ENCODE assay signal across 13 cellular contexts in genomic region chr21:46250146-46250725, GRCh38. TPM values are rescaled to one million over a fixed set of nuclear protein-coding genes. Genes with fewer than 3 reads are reported as not detected.
DNase-seq lines count a peak whose midpoint lies in the region; ATAC-seq and TF ChIP-seq lines count a peak whose summit lies in the region.
"Had no signal": no experiment of that assay in that cellular context is flagged by ENCODE, and none has a peak within 500 bp of the region (broad histone marks: within the 10 kb centered on the region; RNA-seq: fewer than 3 reads in every experiment).

No MANE protein-coding gene starts in this region.

- DNase-seq in activated T-cell treated with anti-CD3 and anti-CD28 coated beads, Interleukin-2, amount 50 U/mL, for 72 hours, result no peak
- no peak for DNase-seq in activated T-cell treated with anti-CD3 and anti-CD28 coated beads, Interleukin-2, amount 50 U/mL, for 1 hour
- peak; percentile 43 for DNase-seq in Jurkat, Clone E6-1 (ENCODE audit: low read depth, low spot score)
- DNase-seq in natural killer cell (no peak), kidney tubule cell (ENCODE audit: low spot score) (no peak), NCI-H524 (lab: John Stamatoyannopoulos, UW) (no peak)
- DNase-seq: activated effector memory CD4-positive, alpha-beta T cell treated with Interleukin-2 at 50 U/mL for 16 hours; DMS79; NCI-H146; stimulated activated naive CD4-positive, alpha-beta T cell had no signal

- peaks cover 0 to 1% of the 10 kb centered on the region in 2 donors for H3K9me3 Mint-ChIP-seq in activated T-cell treated with anti-CD3 and anti-CD28 coated beads, Interleukin-2, amount 50 U/mL, for 72 hours
- H3K9me3 Mint-ChIP-seq in activated T-helper 17 cell treated with anti-CD3 and anti-CD28 coated beads, Interleukin-2, amount 50 U/mL, for 72 hours, result no peaks in the 10 kb centered on the region
- no peaks in the 10 kb centered on the region for H3K9me3 Mint-ChIP-seq in natural killer cell

- H3K4me3 Mint-ChIP-seq in activated T-cell treated with anti-CD3 and anti-CD28 coated beads, Interleukin-2, amount 50 U/mL, for 72 hours, result no peak overlapping the region
- no peak overlapping the region for H3K4me3 Mint-ChIP-seq in activated T-helper 17 cell treated with anti-CD3 and anti-CD28 coated beads, Interleukin-2, amount 50 U/mL, for 72 hours
- no peak overlapping the region for H3K4me3 Mint-ChIP-seq in natural killer cell

- peaks cover 18 to 52% of the 10 kb centered on the region in 2 donors for H3K36me3 Mint-ChIP-seq in activated T-cell treated with anti-CD3 and anti-CD28 coated beads, Interleukin-2, amount 50 U/mL, for 72 hours (ENCODE audit: insufficient read depth in 2 of 2)
- peaks cover 94% of the 10 kb centered on the region for H3K36me3 Mint-ChIP-seq in activated T-helper 17 cell treated with anti-CD3 and anti-CD28 coated beads, Interleukin-2, amount 50 U/mL, for 72 hours (ENCODE audit: low read depth)
- H3K36me3 Mint-ChIP-seq in natural killer cell, result peaks cover 29% of the 10 kb centered on the region

- no peak for TF ChIP-seq CTCF in natural killer cell (IDR thresholded peaks at IDR 0.05)

- no peak overlapping the region for H3K4me3 ChIP-seq in Jurkat, Clone E6-1 (ENCODE audit: low read length)
- H3K4me3 ChIP-seq: prostate gland had no signal

- no peaks in the 10 kb centered on the region for H3K27me3 Mint-ChIP-seq in activated T-cell treated with anti-CD3 and anti-CD28 coated beads, Interleukin-2, amount 50 U/mL, for 72 hours (ENCODE audit: low read depth)
- H3K27me3 Mint-ChIP-seq in activated T-helper 17 cell treated with anti-CD3 and anti-CD28 coated beads, Interleukin-2, amount 50 U/mL, for 72 hours, result no peaks in the 10 kb centered on the region
- H3K27me3 Mint-ChIP-seq in natural killer cell (ENCODE audit: low read depth in 2 of 2), result no peaks in the 10 kb centered on the region

- peaks cover 39% of the 10 kb centered on the region for H3K4me1 Mint-ChIP-seq in activated T-cell treated with anti-CD3 and anti-CD28 coated beads, Interleukin-2, amount 50 U/mL, for 72 hours (ENCODE audit: low read depth)
- H3K4me1 Mint-ChIP-seq in activated T-helper 17 cell treated with anti-CD3 and anti-CD28 coated beads, Interleukin-2, amount 50 U/mL, for 72 hours, result peaks cover 19% of the 10 kb centered on the region
- peaks cover 41 to 47% of the 10 kb centered on the region in 2 donors for H3K4me1 Mint-ChIP-seq in natural killer cell

- no peak for ATAC-seq in activated T-cell treated with anti-CD3 and anti-CD28 coated beads, Interleukin-2, amount 50 U/mL, for 72 hours (replicated peaks in 1 of 2)
- no peak for ATAC-seq in activated T-helper 17 cell treated with anti-CD3 and anti-CD28 coated beads, Interleukin-2, amount 50 U/mL, for 72 hours (replicated peaks)
- ATAC-seq in natural killer cell, result no peak
- no peak for ATAC-seq in activated CD4-positive, CD25-positive, alpha-beta regulatory T cell treated with anti-CD3 and anti-CD28 coated beads, Interleukin-2, amount 50 U/mL, for 24 hours

- H3K27ac Mint-ChIP-seq in activated T-cell treated with anti-CD3 and anti-CD28 coated beads, Interleukin-2, amount 50 U/mL, for 72 hours, result peak overlapping the region; percentile 45
- H3K27ac Mint-ChIP-seq in activated T-helper 17 cell treated with anti-CD3 and anti-CD28 coated beads, Interleukin-2, amount 50 U/mL, for 72 hours, result peak overlapping the region; percentile 68
- peak overlapping the region; percentile 47 to 97 for H3K27ac Mint-ChIP-seq in natural killer cell

- intact Hi-C loops in natural killer cell (cut with micrococcal nuclease), result no loop called here

RNA-seq across cellular contexts. Expression of gene LSS, which starts 21.7 kb away (rescaled TPM):
- 10 to 100 TPM; 18.9 to 22.4 TPM for total RNA-seq in activated T-cell treated with anti-CD3 and anti-CD28 coated beads, Interleukin-2, amount 50 U/mL, for 72 hours
- 70.2 TPM for polyA plus RNA-seq in Jurkat, Clone E6-1 (2012; ENCODE audit: insufficient read depth, insufficient read length)
- 10 to 100 TPM; 30.8 to 43.8 TPM for total RNA-seq in activated T-helper 17 cell treated with anti-CD3 and anti-CD28 coated beads, Interleukin-2, amount 50 U/mL, for 72 hours
- total RNA-seq in natural killer cell, result 10 to 100 TPM; 59.9 to 82.2 (median 62.7) TPM

RNA-seq across cellular contexts. Expression of gene MCM3AP, which starts 35.2 kb away (rescaled TPM):
- total RNA-seq in activated T-cell treated with anti-CD3 and anti-CD28 coated beads, Interleukin-2, amount 50 U/mL, for 72 hours, result 100 to 1,000 TPM; 120 to 121 TPM
- 57.1 TPM for polyA plus RNA-seq in Jurkat, Clone E6-1 (2012; ENCODE audit: insufficient read depth, insufficient read length)
- total RNA-seq in activated T-helper 17 cell treated with anti-CD3 and anti-CD28 coated beads, Interleukin-2, amount 50 U/mL, for 72 hours, result 100 to 1,000 TPM; 105 to 118 TPM
- 100 to 1,000 TPM; 143 to 172 (median 159) TPM for total RNA-seq in natural killer cell

RNA-seq across cellular contexts. Expression of gene YBEY, which starts 35.9 kb away (rescaled TPM):
- total RNA-seq in activated T-cell treated with anti-CD3 and anti-CD28 coated beads, Interleukin-2, amount 50 U/mL, for 72 hours, result 10 to 100 TPM; 22.3 to 25.7 TPM
- 35.0 TPM for polyA plus RNA-seq in Jurkat, Clone E6-1 (2012; ENCODE audit: insufficient read depth, insufficient read length)
- total RNA-seq in activated T-helper 17 cell treated with anti-CD3 and anti-CD28 coated beads, Interleukin-2, amount 50 U/mL, for 72 hours, result 10 to 100 TPM in 1 of 2 donors, 1 to 10 TPM in 1; 7.0 to 14.8 TPM
- 10 to 100 TPM; 10.8 to 13.7 (median 12.7) TPM for total RNA-seq in natural killer cell
